In genomic region chr6:16482702-16483314, GRCh38 we compare ENCODE assay signal across 16 cellular contexts.
DNase-seq lines count a peak whose midpoint lies in the region; ATAC-seq and TF ChIP-seq lines count a peak whose summit lies in the region.
"Had no signal": no experiment of that assay in that cellular context is flagged by ENCODE, and none has a peak within 500 bp of the region (broad histone marks: within the 10 kb centered on the region; RNA-seq: fewer than 3 reads in every experiment).

No MANE protein-coding gene starts in this region.

- H3K27me3 ChIP-seq in CD8-positive, alpha-beta memory T cell (ENCODE audit: insufficient read depth, low read length, poor library complexity, severe bottlenecking), result no peaks in the 10 kb centered on the region
- no peaks in the 10 kb centered on the region for H3K27me3 ChIP-seq in gastroesophageal sphincter
- H3K27me3 ChIP-seq: brain microvascular endothelial cell, upper lobe of left lung had no signal

- POLR2A ChIA-PET in CD8-positive, alpha-beta memory T cell (lab: Charles Lee), result no interaction called here

- peaks cover 11 to 51% (median 15%) of the 10 kb centered on the region in 3 donors for H3K36me3 Mint-ChIP-seq in CD8-positive, alpha-beta memory T cell
- H3K36me3 Mint-ChIP-seq in effector memory CD8-positive, alpha-beta T cell (ENCODE audit: insufficient read depth), result peaks cover 36% of the 10 kb centered on the region

- TF ChIP-seq EP300 in gastroesophageal sphincter (IDR thresholded peaks at IDR 0.05), result no peak

- TF ChIP-seq CTCF in GM12864 (IDR thresholded peaks at IDR 0.05; ENCODE audit: low read depth, low read length, missing control alignments) (peak; percentile 32), GM13976 (IDR thresholded peaks at IDR 0.05; ENCODE audit: borderline replicate concordance, control extremely low read depth, extremely low read depth, insufficient read depth, missing control alignments) (no peak), gastroesophageal sphincter (IDR thresholded peaks at IDR 0.05) (no peak)

- H3K27me3 Mint-ChIP-seq in CD8-positive, alpha-beta memory T cell, result no peaks in the 10 kb centered on the region
- H3K27me3 Mint-ChIP-seq in effector memory CD8-positive, alpha-beta T cell, result no peaks in the 10 kb centered on the region

- peaks cover 70% of the 10 kb centered on the region for H3K4me1 ChIP-seq in CD8-positive, alpha-beta memory T cell (ENCODE audit: insufficient read depth, low read length)
- no peaks in the 10 kb centered on the region for H3K4me1 ChIP-seq in gastroesophageal sphincter

- in situ Hi-C loops in GM13976 (cut with MboI; ENCODE audit: low sequenced_read_pairs, unreplicated experiment), result no loop called here

- no peaks in the 10 kb centered on the region for H3K9me3 ChIP-seq in CD8-positive, alpha-beta memory T cell (ENCODE audit: low read length)
- H3K9me3 ChIP-seq in gastroesophageal sphincter, result peaks cover 0 to 5% (median 0%) of the 10 kb centered on the region in 3 donors
- H3K9me3 ChIP-seq: upper lobe of left lung had no signal

- H3K9me3 Mint-ChIP-seq in CD8-positive, alpha-beta memory T cell, result peaks cover 0 to 2% (median 0%) of the 10 kb centered on the region in 5 donors
- H3K9me3 Mint-ChIP-seq in effector memory CD8-positive, alpha-beta T cell, result no peaks in the 10 kb centered on the region

- peak overlapping the region; percentile 84 to 98 (median 96) for H3K27ac Mint-ChIP-seq in CD8-positive, alpha-beta memory T cell
- H3K27ac Mint-ChIP-seq in effector memory CD8-positive, alpha-beta T cell, result peak overlapping the region; percentile 81 to 98
- H3K27ac Mint-ChIP-seq: CD14-positive monocyte had no signal

- no peak for ATAC-seq in effector memory CD8-positive, alpha-beta T cell (replicated peaks)
- ATAC-seq in gastroesophageal sphincter, result no peak
- no peak for ATAC-seq in HG03571 (IDR thresholded peaks at IDR 0.05; ENCODE audit: unreplicated experiment)
- ATAC-seq: K562, left ventricle myocardium superior had no signal

- no peak for TF ChIP-seq POLR2A in gastroesophageal sphincter (IDR thresholded peaks at IDR 0.05)

- peak overlapping the region; percentile 23 for H3K4me3 ChIP-seq in CD8-positive, alpha-beta memory T cell (ENCODE audit: low read length)
- no peak overlapping the region for H3K4me3 ChIP-seq in GM12864 (ENCODE audit: low read depth, low read length)
- H3K4me3 ChIP-seq in gastroesophageal sphincter, result no peak overlapping the region
- H3K4me3 ChIP-seq: K562, PC-9, upper lobe of left lung had no signal

- CTCF ChIA-PET in CD8-positive, alpha-beta memory T cell (lab: Charles Lee), result no interaction called here

- H3K4me1 Mint-ChIP-seq in CD8-positive, alpha-beta memory T cell, result peaks cover 75 to 90% (median 88%) of the 10 kb centered on the region in 3 donors
- peaks cover 47 to 83% of the 10 kb centered on the region in 2 donors for H3K4me1 Mint-ChIP-seq in effector memory CD8-positive, alpha-beta T cell (ENCODE audit: low read depth in 2 of 2)
- H3K4me1 Mint-ChIP-seq: CD14-positive monocyte had no signal

- WGBS in gastroesophageal sphincter (ENCODE audit: low coverage in 1 of 2), 2 donors, result 84 to 100% methylated on average over 1 of the region's 1 CpG

- H3K4me3 Mint-ChIP-seq in CD8-positive, alpha-beta memory T cell, result peak overlapping the region; percentile 31 to 81 (median 75)
- peak overlapping the region in 1 of 2 donors; percentile 68 for H3K4me3 Mint-ChIP-seq in effector memory CD8-positive, alpha-beta T cell
- H3K4me3 Mint-ChIP-seq: CD14-positive monocyte had no signal

- no peak overlapping the region for H3K27ac ChIP-seq in CD8-positive, alpha-beta memory T cell (ENCODE audit: low read depth, low read length)
- no peak overlapping the region for H3K27ac ChIP-seq in gastroesophageal sphincter
- H3K27ac ChIP-seq: brain microvascular endothelial cell, PC-9, VCaP had no signal

- no peak for DNase-seq in CD8-positive, alpha-beta memory T cell
- DNase-seq in GM12864 (ENCODE audit: low read depth) (no peak), RPMI8226 (peak; percentile 19), GM13976 (ENCODE audit: low spot score) (no peak)
- no peak for DNase-seq in effector memory CD8-positive, alpha-beta T cell
- DNase-seq: brain microvascular endothelial cell, H7, left ventricle myocardium superior, NCI-H1417, PC-9, upper lobe of left lung had no signal

- H3K36me3 ChIP-seq in CD8-positive, alpha-beta memory T cell (ENCODE audit: insufficient read depth, low read length), result no peaks in the 10 kb centered on the region
- peaks cover 0 to 40% of the 10 kb centered on the region in 2 donors for H3K36me3 ChIP-seq in gastroesophageal sphincter
- H3K36me3 ChIP-seq: brain microvascular endothelial cell had no signal
